In genomic region chr15:62165029-62165792, GRCh38 we compare ENCODE assay signal across 8 cellular contexts. TPM values are rescaled to one million over a fixed set of nuclear protein-coding genes. Genes with fewer than 3 reads are reported as not detected.
DNase-seq lines count a peak whose midpoint lies in the region; ATAC-seq lines count a peak whose summit lies in the region.

Gene C2CD4B, minus strand, starts transcription at chr15:62165285. Its CDS starts 301 bp downstream, at chr15:62164984.

- H3K9me3 ChIP-seq in SK-N-MC (ENCODE audit: low read depth, low read length) (no peaks in the 10 kb centered on the region), subcutaneous abdominal adipose tissue (ENCODE audit: control insufficient read depth in 5 of 5, low read length in 5 of 5) (no peaks in the 10 kb centered on the region)

- H3K4me3 Mint-ChIP-seq in memory B cell, result peak within 1 kb of the TSS; percentile 75

- H3K9ac ChIP-seq in SK-N-MC (ENCODE audit: insufficient read length) (no peak within 1 kb of the TSS), subcutaneous abdominal adipose tissue (ENCODE audit: low read length in 5 of 5) (peak within 1 kb of the TSS in 2 of 5 donors; percentile 31 to 45)

- H3K27ac ChIP-seq in SK-N-MC (no peak within 1 kb of the TSS), subcutaneous abdominal adipose tissue (ENCODE audit: low read depth, low read length) (peak within 1 kb of the TSS; percentile 48)

- DNase-seq in DMS79 treated with DMSO at 0.1 percent for 48 hours (lab: John Stamatoyannopoulos, UW) (peak; percentile 33), SK-N-MC (ENCODE audit: low read depth, low spot score) (no peak), dermis blood vessel endothelial cell (peak; percentile 95), memory B cell (ENCODE audit: low spot score in 2 of 2) (no peak), GF-D8 (lab: John Stamatoyannopoulos, UW) (no peak), inferior parietal cortex (ENCODE audit: extremely low spot score) (no peak)

- H3K9me3 Mint-ChIP-seq in memory B cell, result no peaks in the 10 kb centered on the region

- H3K4me1 ChIP-seq in subcutaneous abdominal adipose tissue (ENCODE audit: control insufficient read depth in 5 of 5, insufficient read depth in 5 of 5, low read length in 5 of 5), result peaks cover 0 to 30% (median 14%) of the 10 kb centered on the region in 5 donors

- no peaks in the 10 kb centered on the region for H3K36me3 Mint-ChIP-seq in memory B cell

- no peak within 1 kb of the TSS for H3K27ac Mint-ChIP-seq in memory B cell

- ATAC-seq in memory B cell (ENCODE audit: low read depth), result no peak
- ATAC-seq in GM21723 (IDR thresholded peaks at IDR 0.05; ENCODE audit: unreplicated experiment), result no peak

- peaks cover 8 to 30% (median 20%) of the 10 kb centered on the region in 5 donors for H3K27me3 ChIP-seq in subcutaneous abdominal adipose tissue (ENCODE audit: control insufficient read depth in 5 of 5, insufficient read depth in 4 of 5, low read length in 5 of 5)

- peaks cover 25% of the 10 kb centered on the region for H3K27me3 Mint-ChIP-seq in memory B cell

- H3K36me3 ChIP-seq in SK-N-MC (ENCODE audit: insufficient read depth, low read length), result no peaks in the 10 kb centered on the region
- H3K36me3 ChIP-seq in subcutaneous abdominal adipose tissue (ENCODE audit: control insufficient read depth in 5 of 5, insufficient read depth in 5 of 5, low read length in 5 of 5), result no peaks in the 10 kb centered on the region

- H3K4me1 Mint-ChIP-seq in memory B cell, result peaks cover 5% of the 10 kb centered on the region

- peak within 1 kb of the TSS; percentile 74 for H3K4me3 ChIP-seq in SK-N-MC
- peak within 1 kb of the TSS; percentile 38 to 70 (median 66) for H3K4me3 ChIP-seq in subcutaneous abdominal adipose tissue (ENCODE audit: low read depth in 1 of 5, low read length in 5 of 5)

RNA-seq across cellular contexts. Expression of gene C2CD4B, which starts in this region (rescaled TPM):
- 34.9 and 96.0 TPM in 2 replicates for total RNA-seq in dermis blood vessel endothelial cell

Comparison
In these comparisons a context has a peak if more than half of its experiments do, and no peak if none do; other contexts are left out.
1. DNase-seq: peak in DMS79 treated with DMSO at 0.1 percent for 48 hours (single experiment) and dermis blood vessel endothelial cell (single experiment); none in SK-N-MC (single experiment), memory B cell (0 of 2), GF-D8 (single experiment) and inferior parietal cortex (single experiment).